Comparison of ENCODE assay signal across 7 cellular contexts in the genomic region with DNA sequence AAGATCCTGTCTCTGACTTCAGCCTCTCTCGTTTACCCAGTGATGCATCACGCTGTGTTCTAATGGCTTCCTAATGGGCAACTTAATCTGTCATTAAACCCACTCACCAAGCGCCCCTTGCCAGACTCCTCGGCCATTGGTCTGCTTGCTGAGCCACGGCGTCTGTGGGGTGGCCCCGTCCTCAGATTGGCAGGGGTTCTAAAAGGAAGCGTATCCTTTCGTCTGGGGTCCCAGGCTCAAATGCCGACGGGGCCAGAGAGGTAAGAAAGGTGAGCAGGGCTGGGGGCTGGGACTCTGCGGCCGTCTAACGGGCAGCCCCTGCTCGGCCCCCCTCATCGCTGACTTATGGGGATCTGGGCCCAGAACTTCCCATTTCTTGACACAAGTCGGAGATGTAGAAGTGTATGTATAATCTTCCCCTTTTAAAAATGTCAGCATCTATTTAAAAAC.
DNase-seq lines count a peak whose midpoint lies in the region; ATAC-seq and TF ChIP-seq lines count a peak whose summit lies in the region.

No MANE protein-coding gene starts in this region.

- H3K4me3 ChIP-seq in OCI-LY1 (ENCODE audit: low read depth, low read length, poor library complexity, severe bottlenecking) (peak overlapping the region; percentile 56), left ventricle myocardium inferior (peak overlapping the region; percentile 59), skin epidermis (peak overlapping the region in 3 of 7 experiments; percentile 15 to 23 (median 23)), HAP-1 (no peak overlapping the region)

- H3K9ac ChIP-seq in OCI-LY1 (ENCODE audit: low read length), result peak overlapping the region; percentile 58

- H3K27me3 ChIP-seq in OCI-LY1 (ENCODE audit: insufficient read depth, low read length) (no peaks in the 10 kb centered on the region), left ventricle myocardium inferior (ENCODE audit: low read depth) (peaks cover 46% of the 10 kb centered on the region), HAP-1 (ENCODE audit: low read depth) (no peaks in the 10 kb centered on the region)

- no peak overlapping the region for H2AFZ ChIP-seq in OCI-LY1 (ENCODE audit: low read length)

- in situ Hi-C loops in G401 (cut with HindIII; ENCODE audit: low sequenced_read_pairs) (no loop called here), HAP-1 (cut with MboI; ENCODE audit: low sequenced_read_pairs) (no loop called here)

- ATAC-seq in HG03354 (IDR thresholded peaks at IDR 0.05; ENCODE audit: poor library complexity, severe bottlenecking, unreplicated experiment), result peak; percentile 3

- H3K9me3 ChIP-seq in OCI-LY1 (ENCODE audit: low read length), result no peaks in the 10 kb centered on the region
- no peaks in the 10 kb centered on the region for H3K9me3 ChIP-seq in left ventricle myocardium inferior (replicated peaks)
- H3K9me3 ChIP-seq in HAP-1, result no peaks in the 10 kb centered on the region

- peak overlapping the region; percentile 61 for H3K4me2 ChIP-seq in OCI-LY1 (ENCODE audit: low read length)

- no peaks in the 10 kb centered on the region for H3K9me2 ChIP-seq in OCI-LY1 (ENCODE audit: low read depth, low read length)

- TF ChIP-seq CTCF in OCI-LY1 (IDR thresholded peaks at IDR 0.05; ENCODE audit: low read length) (no peak), left ventricle myocardium inferior (IDR thresholded peaks at IDR 0.05; ENCODE audit: borderline replicate concordance) (no peak)

- H3K36me3 ChIP-seq in OCI-LY1 (ENCODE audit: insufficient read depth, low read length), result no peaks in the 10 kb centered on the region
- no peaks in the 10 kb centered on the region for H3K36me3 ChIP-seq in left ventricle myocardium inferior
- H3K36me3 ChIP-seq in HAP-1 (replicated peaks), result no peaks in the 10 kb centered on the region

- no peaks in the 10 kb centered on the region for H3F3A ChIP-seq in OCI-LY1 (ENCODE audit: insufficient read depth, low read length)

- H3K4me1 ChIP-seq in OCI-LY1 (ENCODE audit: insufficient read depth, low read length, severe bottlenecking) (peaks cover 82% of the 10 kb centered on the region), left ventricle myocardium inferior (peaks cover 19% of the 10 kb centered on the region), HAP-1 (no peaks in the 10 kb centered on the region; the same call in 1 of the 2 replicates)

- DNase-seq in left ventricle myocardium inferior (no peak), G401 (ENCODE audit: low spot score) (no peak), RPMI8226 (no peak), HAP-1 (ENCODE audit: low spot score in 2 of 2) (no peak)

- intact Hi-C loops in left ventricle myocardium inferior (cut with micrococcal nuclease), result no loop called here

- no peaks in the 10 kb centered on the region for H3K79me2 ChIP-seq in OCI-LY1 (ENCODE audit: insufficient read depth, low read length)

- H3K27ac ChIP-seq in OCI-LY1 (ENCODE audit: low read depth, low read length, poor library complexity, severe bottlenecking), result peak overlapping the region; percentile 94
- H3K27ac ChIP-seq in left ventricle myocardium inferior (replicated peaks), result no peak overlapping the region
- H3K27ac ChIP-seq in skin epidermis, result peak overlapping the region in 13 of 21 experiments; percentile 13 to 83 (median 64)

- no peaks in the 10 kb centered on the region for H4K20me1 ChIP-seq in OCI-LY1 (ENCODE audit: insufficient read depth, low read length)
